In genomic region chr5:149771216-149771973, GRCh38 we compare ENCODE assay signal across 18 cellular contexts. TPM values are rescaled to one million over a fixed set of nuclear protein-coding genes. Genes with fewer than 3 reads are reported as not detected.
DNase-seq lines count a peak whose midpoint lies in the region; ATAC-seq and TF ChIP-seq lines count a peak whose summit lies in the region.
"Had no signal": no experiment of that assay in that cellular context is flagged by ENCODE, and none has a peak within 500 bp of the region (broad histone marks: within the 10 kb centered on the region; RNA-seq: fewer than 3 reads in every experiment).

No MANE protein-coding gene starts in this region.

- H4K20me1 ChIP-seq in mammary epithelial cell (ENCODE audit: insufficient read depth, low read length) (no peaks in the 10 kb centered on the region), Karpas-422 (ENCODE audit: insufficient read depth, low read depth, low read length) (no peaks in the 10 kb centered on the region; the same call in 1 of the 2 replicates)

- ATAC-seq in left lung: peak; percentile 84
- no peak for ATAC-seq in GM18502 (IDR thresholded peaks at IDR 0.05; ENCODE audit: poor library complexity, unreplicated experiment)
- ATAC-seq: HepG2; stimulated activated naive CD8-positive, alpha-beta T cell treated with anti-CD3 and anti-CD28 coated beads, Interleukin-15, Interleukin-2, amounts not matched to agents 100 U/mL and 50 U/mL, for 24 hours had no signal

- H2AFZ ChIP-seq in mammary epithelial cell (ENCODE audit: low read depth, low read length) (no peak overlapping the region), Karpas-422 (ENCODE audit: low read length) (no peak overlapping the region)

- intact Hi-C loops in mammary epithelial cell (cut with micrococcal nuclease): no loop called here
- intact Hi-C loops in left lung (cut with DNase I): no loop called here
- intact Hi-C loops in stomach (cut with DNase I; ENCODE audit: low total_unique reads): no loop called here

- no peak overlapping the region for H3K9ac ChIP-seq in mammary epithelial cell (ENCODE audit: insufficient read depth, low read length)
- H3K9ac ChIP-seq in Karpas-422 (ENCODE audit: low read length): no peak overlapping the region

- TF ChIP-seq EP300 in stomach (IDR thresholded peaks at IDR 0.05): no peak

- no peak overlapping the region for H3K4me3 ChIP-seq in mammary epithelial cell (replicated peaks in 1 of 3; ENCODE audit: insufficient read depth in 1 of 3, low read depth in 2 of 3, low read length in 3 of 3)
- no peak overlapping the region for H3K4me3 ChIP-seq in left lung
- H3K4me3 ChIP-seq in stomach: no peak overlapping the region
- no peak overlapping the region for H3K4me3 ChIP-seq in Karpas-422 (ENCODE audit: low read length)

- 92% methylated on average over 3 of the region's 5 CpGs for WGBS in mammary epithelial cell (ENCODE audit: low coverage, missing lambda C conversion rate)
- WGBS in stomach, 5 donors: 34 to 63% (median 43%) methylated on average over 5 of the region's 5 CpGs

- TF ChIP-seq CTCF in mammary epithelial cell (conservative IDR thresholded peaks at IDR 0.05 in 1 of 2, IDR thresholded peaks at IDR 0.05 in 1 of 2; ENCODE audit: extremely low read depth in 1 of 2, insufficient read depth in 1 of 2, low read depth in 1 of 2, low read length in 2 of 2) (no peak), RWPE1 (conservative IDR thresholded peaks at IDR 0.05; ENCODE audit: low read depth) (no peak), left lung (IDR thresholded peaks at IDR 0.05) (no peak), stomach (IDR thresholded peaks at IDR 0.05) (no peak), GM13977 (IDR thresholded peaks at IDR 0.05; ENCODE audit: extremely low read depth, insufficient read depth, missing control alignments) (no peak)

- POLR2A ChIA-PET in RWPE1 (lab: Yijun Ruan, JAX; ENCODE audit: low non-redundant PET): no interaction called here

- H3K4me1 ChIP-seq in mammary epithelial cell (ENCODE audit: insufficient read depth, low read length) (peaks cover 6% of the 10 kb centered on the region), left lung (no peaks in the 10 kb centered on the region), stomach (peaks cover 26 to 48% (median 32%) of the 10 kb centered on the region in 4 donors), Karpas-422 (ENCODE audit: low read length) (peaks cover 10% of the 10 kb centered on the region)

- H3K27ac ChIP-seq in mammary epithelial cell (ENCODE audit: insufficient read depth, low read depth, low read length): no peak overlapping the region
- H3K27ac ChIP-seq in RWPE1: peak overlapping the region; percentile 12; the same call in 1 of the 2 replicates
- no peak overlapping the region for H3K27ac ChIP-seq in left lung
- peak overlapping the region; percentile 45 to 81 (median 61) for H3K27ac ChIP-seq in stomach
- H3K27ac ChIP-seq in Karpas-422 (ENCODE audit: low read length): no peak overlapping the region

- no TSS peak for BruUV-seq in mammary epithelial cell (replicated peaks; lab: Mats Ljungman, UMichigan)

- H3K9me2 ChIP-seq in Karpas-422 (replicated peaks; ENCODE audit: insufficient read depth, low read length): no peaks in the 10 kb centered on the region

- DNase-seq in T47D (ENCODE audit: low read depth in 1 of 2, low spot score in 1 of 2) (peak; percentile 26 to 44), mammary epithelial cell (no peak), RWPE1 (ENCODE audit: low spot score) (no peak), left lung (no peak), stomach (no peak), GM13977 (ENCODE audit: low spot score) (no peak), Karpas-422 (no peak)
- DNase-seq: ACHN; activated CD4-positive, alpha-beta T cell treated with anti-CD3 and anti-CD28 coated beads for 4 hours; activated CD8-positive, alpha-beta memory T cell treated with anti-CD3 and anti-CD28 coated beads, Interleukin-2, amount 50 U/mL, for 48 hours; CD4-positive, alpha-beta memory T cell; cortex of kidney; MV-4-11; SHP77 treated with DMSO at 0.1 percent for 48 hours; stimulated activated naive CD8-positive, alpha-beta T cell treated with anti-CD3 and anti-CD28 coated beads, Interleukin-15, Interleukin-2, amounts not matched to agents 100 U/mL and 50 U/mL, for 24 hours; T-helper 2 cell had no signal

- dilution Hi-C loops in mammary epithelial cell (cut with HindIII; ENCODE audit: low sequenced_read_pairs): no loop called here

- CTCF ChIA-PET in mammary epithelial cell (lab: Charles Lee; ENCODE audit: low non-redundant PET) (no interaction called here), RWPE1 (lab: Yijun Ruan, JAX) (no interaction called here)

- no peaks in the 10 kb centered on the region for H3K27me3 ChIP-seq in mammary epithelial cell (ENCODE audit: insufficient read depth, low read length)
- no peaks in the 10 kb centered on the region for H3K27me3 ChIP-seq in left lung
- no peaks in the 10 kb centered on the region for H3K27me3 ChIP-seq in stomach
- no peaks in the 10 kb centered on the region for H3K27me3 ChIP-seq in Karpas-422 (ENCODE audit: low read length)

- H3K4me2 ChIP-seq in mammary epithelial cell (ENCODE audit: insufficient read depth, low read depth, low read length) (no peak overlapping the region), Karpas-422 (ENCODE audit: low read depth, low read length, poor library complexity, severe bottlenecking) (no peak overlapping the region)

- H3K36me3 ChIP-seq in mammary epithelial cell (ENCODE audit: insufficient read depth, low read length) (no peaks in the 10 kb centered on the region), left lung (no peaks in the 10 kb centered on the region), stomach (peaks cover 0 to 4% (median 0%) of the 10 kb centered on the region in 4 donors), Karpas-422 (ENCODE audit: insufficient read depth, low read length) (peaks cover 13% of the 10 kb centered on the region)

- in situ Hi-C loops in T47D (cut with HindIII; ENCODE audit: low pct_unique_long_range_greater_than_20kb, low sequenced_read_pairs): no loop called here
- in situ Hi-C loops in mammary epithelial cell (cut with MboI; ENCODE audit: low sequenced_read_pairs in 2 of 2): no loop called here
- in situ Hi-C loops in GM13977 (cut with MboI; ENCODE audit: low pct_unique_long_range_greater_than_20kb, low sequenced_read_pairs, unreplicated experiment): no loop called here

- TF ChIP-seq POLR2A in stomach (IDR thresholded peaks at IDR 0.05): no peak

- H3K9me3 ChIP-seq in mammary epithelial cell (replicated peaks; ENCODE audit: insufficient read depth, low read length) (peaks cover 18% of the 10 kb centered on the region), left lung (peaks cover 0 to 13% of the 10 kb centered on the region in 2 donors), stomach (peaks cover 0 to 14% (median 5%) of the 10 kb centered on the region in 4 donors), Karpas-422 (ENCODE audit: low read length) (peaks cover 1% of the 10 kb centered on the region)

- H3K79me2 ChIP-seq in mammary epithelial cell (ENCODE audit: insufficient read depth, low read length) (peaks cover 62% of the 10 kb centered on the region), Karpas-422 (ENCODE audit: low read length) (peaks cover 97% of the 10 kb centered on the region)

RNA-seq across cellular contexts. Expression of gene PPARGC1B, which starts 41.3 kb away (rescaled TPM):
- total RNA-seq in mammary epithelial cell (1 to 10 TPM; 4.2 to 7.0 TPM), left lung (1 to 10 TPM; 3.6 to 7.3 TPM), stomach (10 to 100 TPM in 3 of 5 donors, 1 to 10 TPM in 2; 4.1 to 59.7 (median 17.1) TPM)
- polyA plus RNA-seq in mammary epithelial cell (2.0 TPM), stomach (1 to 10 TPM; 1.2 to 2.4 (median 1.7) TPM)
- 9.0 TPM for polyA minus RNA-seq in mammary epithelial cell
- total RNA-seq in Karpas-422 (2014; rRNA removed; shearing (Covaris generic); ENCODE audit: low replicate concordance): 6.1 and 7.0 TPM in 2 replicates

Comparison
In these comparisons a context has a peak if more than half of its experiments do, and no peak if none do; other contexts are left out.
1. DNase-seq: peak in T47D (2 of 2); none in mammary epithelial cell (single experiment), RWPE1 (single experiment), left lung (0 of 2), stomach (single experiment), GM13977 (single experiment) and Karpas-422 (single experiment).
2. H3K27ac ChIP-seq: peak in RWPE1 (single experiment) and stomach (5 of 5); none in mammary epithelial cell (single experiment), left lung (0 of 2) and Karpas-422 (single experiment).